In the genomic region with DNA sequence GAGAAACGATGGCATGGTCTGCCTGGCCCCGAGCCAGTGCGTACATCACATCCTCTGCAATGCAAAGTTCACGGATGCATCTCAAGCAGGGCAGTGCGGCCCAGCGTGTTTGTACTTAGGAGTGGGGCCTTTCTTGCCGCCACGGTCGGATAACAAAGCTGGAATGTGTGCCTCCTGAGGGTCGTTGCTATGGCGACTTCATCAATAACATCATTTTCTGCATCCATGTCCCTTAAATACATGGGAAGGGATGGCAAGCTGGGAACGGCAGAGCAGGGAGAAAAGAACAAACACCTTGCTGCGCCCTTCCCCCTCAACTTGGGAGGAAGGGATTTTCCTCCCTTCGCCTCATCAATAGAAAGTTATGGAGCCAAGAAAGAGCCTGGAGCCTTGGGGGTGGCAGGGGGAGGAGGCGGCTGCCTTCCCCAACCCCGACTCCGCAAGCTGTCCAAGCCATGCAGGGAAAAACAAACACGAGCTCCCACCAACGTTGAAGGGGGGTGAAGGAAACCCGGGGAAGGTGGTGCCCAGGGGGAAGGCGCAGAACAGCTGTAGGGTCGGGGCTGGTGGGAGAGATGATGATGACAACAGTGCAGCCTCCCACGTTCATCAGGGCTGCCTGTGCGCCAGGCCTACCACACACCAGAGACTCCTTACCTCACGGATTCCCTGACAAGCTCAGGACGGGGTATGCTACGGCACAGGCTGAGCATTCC, we compare ENCODE assay signal across 21 cellular contexts.
"Had no signal": no experiment of that assay in that cellular context is flagged by ENCODE, and none has a peak within 500 bp of the region (broad histone marks: within the 10 kb centered on the region; RNA-seq: fewer than 3 reads in every experiment).

No MANE protein-coding gene starts in this region.

- H3K9me3 ChIP-seq: adrenal gland, ovary, right lobe of liver, suprapubic skin, transverse colon had no signal

- ATAC-seq: activated naive CD4-positive, alpha-beta T cell treated with anti-CD3 and anti-CD28 coated beads, Interleukin-2, amount 50 U/mL, for 72 hours; effector memory CD8-positive, alpha-beta T cell; left colon; natural killer cell treated with Interleukin-12 subunit alpha and Interleukin-12 subunit beta and Interleukin-15 and Interleukin-18, amount 100 ng/mL, for 72 hours; right lobe of liver; stimulated activated naive CD8-positive, alpha-beta T cell treated with anti-CD3 and anti-CD28 coated beads, Interleukin-15, amount 100 ng/mL, for 72 hours; T-helper 17 cell had no signal

- DNase-seq: activated CD4-positive, alpha-beta T cell treated with anti-CD3 and anti-CD28 coated beads, Interleukin-2, amount 50 U/mL, for 48 hours; activated gamma-delta T cell treated with Interleukin-2 at 50 U/mL for 16 hours; activated T-cell treated with anti-CD3 and anti-CD28 coated beads for 4 hours; adrenal gland; effector memory CD8-positive, alpha-beta T cell; left colon; right lobe of liver; small intestine; stimulated activated CD4-positive, alpha-beta T cell treated with anti-CD3 and anti-CD28 coated beads, Interleukin-4, amount 100 ng/mL, for 1 hour; stimulated activated naive CD8-positive, alpha-beta T cell treated with anti-CD3 and anti-CD28 coated beads, Interleukin-15, amount 100 ng/mL, for 72 hours; T-helper 17 cell; transverse colon had no signal

- H3K4me2 ChIP-seq: hepatocyte had no signal

- H3K36me3 ChIP-seq: adrenal gland, cardiac muscle cell, ovary, right lobe of liver, suprapubic skin, transverse colon, WERI-Rb-1 had no signal

- H3K27ac ChIP-seq: adrenal gland, cardiac muscle cell, epithelial cell of prostate, hepatocyte, right lobe of liver, suprapubic skin, transverse colon, WERI-Rb-1 had no signal

- H2AFZ ChIP-seq: hepatocyte had no signal

- H3K4me3 ChIP-seq: adrenal gland, cardiac muscle cell, hepatocyte, lung, ovary, right lobe of liver, suprapubic skin, transverse colon had no signal

- H3K27me3 ChIP-seq: adrenal gland, cardiac muscle cell, hepatocyte, ovary, right lobe of liver had no signal
